In genomic region chr22:39063904-39064303, GRCh38 we compare ENCODE assay signal across 5 cellular contexts. TPM values are rescaled to one million over a fixed set of nuclear protein-coding genes. Genes with fewer than 3 reads are reported as not detected.
"Had no signal": no experiment of that assay in that cellular context is flagged by ENCODE, and none has a peak within 500 bp of the region (broad histone marks: within the 10 kb centered on the region; RNA-seq: fewer than 3 reads in every experiment).

No MANE protein-coding gene starts in this region.

RNA-seq across cellular contexts. Expression of gene APOBEC3H, which starts 33.1 kb away (rescaled TPM):
- total RNA-seq: fibroblast of villous mesenchyme, glomerular endothelial cell, hepatocyte, occipital lobe, vagina had no signal
- polyA plus RNA-seq: hepatocyte had no signal
